ENCODE assay signal across 17 cellular contexts in the genomic region with DNA sequence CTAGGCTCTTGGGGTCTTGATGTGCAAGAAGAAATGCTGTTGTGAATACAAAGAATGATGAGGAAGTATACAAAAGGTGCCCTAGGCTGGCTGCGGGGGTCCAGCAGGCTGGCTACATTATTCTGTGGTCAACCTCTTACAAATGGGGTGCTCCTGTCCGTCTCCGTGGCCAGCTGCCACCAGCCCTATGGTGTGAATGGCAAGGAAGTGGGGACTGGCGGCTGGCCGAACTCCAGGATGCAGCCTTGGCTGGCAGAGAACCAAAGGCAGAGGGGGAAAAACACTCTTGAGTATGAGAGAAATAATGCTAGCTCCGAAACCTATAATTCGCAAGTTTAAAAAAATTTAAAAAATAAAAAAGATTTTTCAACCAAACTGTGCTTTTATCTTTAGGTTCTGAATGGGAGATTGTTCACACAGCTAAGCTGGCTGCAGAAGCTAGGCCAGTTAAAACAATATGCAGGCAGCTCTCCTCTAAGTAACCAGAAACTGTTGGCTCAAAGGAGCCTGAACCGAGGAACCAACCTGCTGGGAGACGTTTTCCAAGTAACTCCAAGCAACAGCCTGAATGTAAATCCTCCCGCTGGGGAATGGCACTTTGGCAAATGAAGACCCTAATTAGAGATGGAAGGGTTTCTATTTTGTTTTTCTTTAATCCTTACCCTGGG. TPM values are rescaled to one million over a fixed set of nuclear protein-coding genes. Genes with fewer than 3 reads are reported as not detected.
DNase-seq lines count a peak whose midpoint lies in the region; ATAC-seq, FAIRE-seq and TF ChIP-seq lines count a peak whose summit lies in the region.
"Had no signal": no experiment of that assay in that cellular context is flagged by ENCODE, and none has a peak within 500 bp of the region (broad histone marks: within the 10 kb centered on the region; RNA-seq: fewer than 3 reads in every experiment).

No MANE protein-coding gene starts in this region.

- H3K9me3 Mint-ChIP-seq in neural crest cell: no peaks in the 10 kb centered on the region
- H3K9me3 Mint-ChIP-seq: activated CD8-positive, alpha-beta T cell treated with anti-CD3 and anti-CD28 coated beads for 36 hours; CD8-positive, alpha-beta T cell; effector memory CD8-positive, alpha-beta T cell; IgD-negative memory B cell had no signal

- H3K36me3 Mint-ChIP-seq in neural crest cell (ENCODE audit: low read depth): peaks cover 5% of the 10 kb centered on the region
- H3K36me3 Mint-ChIP-seq: CD8-positive, alpha-beta T cell; IgD-negative memory B cell had no signal

- H3K79me2 ChIP-seq in HepG2 (ENCODE audit: insufficient read depth, low read length): peaks cover 89% of the 10 kb centered on the region

- no peak overlapping the region for H3K9ac ChIP-seq in HepG2 (ENCODE audit: insufficient read depth, low read depth, low read length)

- no peak for TF ChIP-seq POLR2A in HepG2 (IDR thresholded peaks at IDR 0.05; ENCODE audit: insufficient read depth in 1 of 2, low read depth in 2 of 2, low read length in 2 of 2)
- no peak for TF ChIP-seq POLR2A in right lobe of liver (IDR thresholded peaks at IDR 0.05)

- no peak overlapping the region for H3K4me2 ChIP-seq in HepG2 (ENCODE audit: low read depth, low read length)

- POLR2A ChIA-PET in HepG2 (lab: Yijun Ruan, JAX): no interaction called here

- H4K20me1 ChIP-seq in HepG2 (ENCODE audit: insufficient read depth, low read length): no peaks in the 10 kb centered on the region

- no peak for FAIRE-seq in HepG2 (lab: Jason Lieb, UNC)
- FAIRE-seq: urothelium cell line had no signal

- peaks cover 52% of the 10 kb centered on the region for H3K4me1 Mint-ChIP-seq in neural crest cell

- H3K4me1 ChIP-seq in HepG2 (ENCODE audit: insufficient read depth, low read length) (peaks cover 98% of the 10 kb centered on the region), right lobe of liver (peaks cover 0 to 18% (median 3%) of the 10 kb centered on the region in 4 donors)

- CTCF ChIA-PET in HepG2 (lab: Yijun Ruan, JAX; ENCODE audit: low intra/inter-chr PET ratio, low total read pairs): no interaction called here

- no peak for TF ChIP-seq CTCF in HepG2 (CRISPR knock-in tag; IDR thresholded peaks at IDR 0.05)
- no peak for TF ChIP-seq CTCF in right lobe of liver (IDR thresholded peaks at IDR 0.05)
- TF ChIP-seq CTCF in neural crest cell (conservative IDR thresholded peaks at IDR 0.05): no peak

- intact Hi-C loops in HepG2 (cut with micrococcal nuclease; ENCODE audit: unreplicated experiment): no loop called here
- intact Hi-C loops in right lobe of liver (cut with DNase I): no loop called here
- intact Hi-C loops in posterior vena cava (cut with DNase I): no loop called here

- in situ Hi-C loops in HepG2 (cut with HindIII; ENCODE audit: extremely low pct_ligation_motif_present, low pct_unique_long_range_greater_than_20kb): no loop called here

- no peak overlapping the region for H2AFZ ChIP-seq in HepG2 (ENCODE audit: low read length)

- H3K9me3 ChIP-seq in HepG2 (ENCODE audit: low read length) (no peaks in the 10 kb centered on the region), right lobe of liver (no peaks in the 10 kb centered on the region)

- H3K27me3 Mint-ChIP-seq in neural crest cell (ENCODE audit: low read depth): no peaks in the 10 kb centered on the region

- ATAC-seq in HepG2 (no peak), right lobe of liver (no peak), GM18517 (IDR thresholded peaks at IDR 0.05; ENCODE audit: unreplicated experiment) (no peak)
- ATAC-seq: activated CD8-positive, alpha-beta T cell treated with anti-CD3 and anti-CD28 coated beads for 36 hours; CD8-positive, alpha-beta T cell; effector memory CD8-positive, alpha-beta T cell had no signal

- no peak for TF ChIP-seq RAD21 in HepG2 (CRISPR knock-in tag; IDR thresholded peaks at IDR 0.05)

- H3K36me3 ChIP-seq in HepG2 (replicated peaks in 1 of 2; ENCODE audit: control insufficient read depth in 1 of 2, insufficient read depth in 2 of 2, low read length in 2 of 2): peaks cover 7 to 49% of the 10 kb centered on the region in 2 experiments
- H3K36me3 ChIP-seq in right lobe of liver: no peaks in the 10 kb centered on the region

- no peaks in the 10 kb centered on the region for H3K27me3 ChIP-seq in HepG2 (ENCODE audit: control insufficient read depth in 1 of 2, insufficient read depth in 2 of 2, low read length in 2 of 2)
- H3K27me3 ChIP-seq in right lobe of liver: no peaks in the 10 kb centered on the region

- H3K4me3 Mint-ChIP-seq in neural crest cell: no peak overlapping the region
- H3K4me3 Mint-ChIP-seq: activated CD8-positive, alpha-beta T cell treated with anti-CD3 and anti-CD28 coated beads for 36 hours; CD8-positive, alpha-beta T cell; effector memory CD8-positive, alpha-beta T cell; IgD-negative memory B cell had no signal

- BruUV-seq in HepG2 (replicated peaks; lab: Mats Ljungman, UMichigan): no TSS peak

- TF ChIP-seq EP300 in HepG2 (IDR thresholded peaks at IDR 0.05; ENCODE audit: low read depth in 2 of 2, low read length in 2 of 2): no peak
- no peak for TF ChIP-seq EP300 in HepG2 (CRISPR knock-in tag; IDR thresholded peaks at IDR 0.05; ENCODE audit: borderline replicate concordance)

- peak overlapping the region; percentile 29 for H3K27ac ChIP-seq in HepG2 (ENCODE audit: extremely low read length, insufficient read depth, low read length)
- H3K27ac ChIP-seq in right lobe of liver: no peak overlapping the region

- WGBS in HepG2 (ENCODE audit: low lambda C conversion rate): 89% methylated on average over 10 of the region's 10 CpGs
- 74% methylated on average over 8 of the region's 10 CpGs for WGBS in right lobe of liver (ENCODE audit: insufficient coverage, low coverage, low lambda C conversion rate, missing lambda C conversion rate)

- peak overlapping the region; percentile 73 for H3K27ac Mint-ChIP-seq in neural crest cell (ENCODE audit: unreplicated experiment)
- H3K27ac Mint-ChIP-seq: activated CD8-positive, alpha-beta T cell treated with anti-CD3 and anti-CD28 coated beads for 36 hours; CD8-positive, alpha-beta T cell; effector memory CD8-positive, alpha-beta T cell; IgD-negative memory B cell had no signal

- no peak for DNase-seq in HepG2 (ENCODE audit: low spot score)
- no peak for DNase-seq in right lobe of liver
- DNase-seq in globus pallidus (ENCODE audit: low spot score): peak; percentile 23
- DNase-seq in neural crest cell (ENCODE audit: low read depth, low spot score): no peak
- DNase-seq in SIG-M5 treated with dmso at 0.1 percent for 504 hours (lab: John Stamatoyannopoulos, UW; ENCODE audit: unreplicated experiment): no peak
- no peak for DNase-seq in NCI-H2107 treated with DMSO at 0.1 percent for 48 hours (lab: John Stamatoyannopoulos, UW; ENCODE audit: unreplicated experiment)
- DNase-seq in posterior vena cava (ENCODE audit: low spot score): no peak
- DNase-seq: activated CD8-positive, alpha-beta T cell treated with anti-CD3 and anti-CD28 coated beads for 36 hours; aorta; CD8-positive, alpha-beta T cell; effector memory CD8-positive, alpha-beta T cell; NCI-H510A; stimulated activated CD4-positive, alpha-beta T cell treated with anti-CD3 and anti-CD28 coated beads, Interleukin-2, amount 100 ng/mL, for 48 hours had no signal

- H3K4me3 ChIP-seq in HepG2 (replicated peaks in 1 of 3; ENCODE audit: insufficient read depth in 1 of 3, low read depth in 2 of 3, low read length in 3 of 3) (no peak overlapping the region), right lobe of liver (no peak overlapping the region)

TF ChIP-seq in HepG2, 621 proteins besides CTCF, POLR2A, EP300 and RAD21:
- TF ChIP-seq RBM22 (optimal IDR thresholded peaks at IDR 0.05; ENCODE audit: low read length) (peak; percentile 56), ZGPAT (CRISPR knock-in tag; IDR thresholded peaks at IDR 0.05) (no peak), ZNF484 (CRISPR knock-in tag; IDR thresholded peaks at IDR 0.05; ENCODE audit: borderline replicate concordance, low read depth) (no peak)

RNA-seq across cellular contexts. Expression of gene C22orf31, which starts 50.3 kb away (rescaled TPM):
- total RNA-seq in HepG2 (2016; rRNA removed; fragmentation: Illumina TruSeq; extraction: Trizol) (not detected in 2 replicates), right lobe of liver (not detected), neural crest cell (not detected in 2 replicates), posterior vena cava (not detected)
- not detected in 2 replicates for total RNA-seq in HepG2 (2016; cell fraction: cytosol; rRNA removed; fragmentation: Illumina TruSeq; extraction: Trizol; ENCODE audit: low read depth)
- total RNA-seq in HepG2 (2016; cell fraction: insoluble cytoplasmic fraction; rRNA removed; fragmentation: Illumina TruSeq; extraction: Trizol): 0.19 TPM in 1 of 2 replicates, not detected in the other
- not detected in 2 replicates for total RNA-seq in HepG2 (2016; cell fraction: membrane; rRNA removed; fragmentation: Illumina TruSeq; extraction: Trizol)
- not detected in 2 replicates for total RNA-seq in HepG2 (2016; cell fraction: nucleus; rRNA removed; fragmentation: Illumina TruSeq; extraction: Trizol)
- not detected in 2 replicates for polyA plus RNA-seq in HepG2 (2011; rRNA removed)
- polyA plus RNA-seq in HepG2 (2011; cell fraction: cytosol; rRNA removed): not detected in 2 replicates
- polyA plus RNA-seq in HepG2 (2011; cell fraction: nucleus; rRNA removed): not detected in 2 replicates
- polyA plus RNA-seq in HepG2 (2012): not detected in 2 replicates
- polyA plus RNA-seq in HepG2 (2016; cell fraction: cytosol; fragmentation: Illumina TruSeq; extraction: Trizol; ENCODE audit: low read depth): 0.25 TPM in 1 of 2 replicates, not detected in the other
- not detected in 2 replicates for polyA plus RNA-seq in HepG2 (2016; cell fraction: insoluble cytoplasmic fraction; fragmentation: Illumina TruSeq; extraction: Trizol; ENCODE audit: low read depth)
- not detected in 2 replicates for polyA plus RNA-seq in HepG2 (2016; cell fraction: membrane; fragmentation: Illumina TruSeq; extraction: Trizol; ENCODE audit: low read depth)
- not detected in 2 replicates for polyA plus RNA-seq in HepG2 (2016; cell fraction: nucleus; fragmentation: Illumina TruSeq; extraction: Trizol; ENCODE audit: insufficient read depth, low read depth)
- not detected in 2 replicates for polyA minus RNA-seq in HepG2 (2011; rRNA and poly(A)+ RNA removed; ENCODE audit: low replicate concordance)
- not detected in 2 replicates for polyA minus RNA-seq in HepG2 (2011; cell fraction: cytosol; rRNA and poly(A)+ RNA removed)
- not detected in 2 replicates for polyA minus RNA-seq in HepG2 (2011; cell fraction: nucleus; rRNA and poly(A)+ RNA removed)
- total RNA-seq: activated CD8-positive, alpha-beta T cell treated with anti-CD3 and anti-CD28 coated beads for 36 hours; aorta; CD8-positive, alpha-beta T cell; fibroblast of villous mesenchyme had no signal
- polyA plus RNA-seq: aorta, IgD-negative memory B cell had no signal
